Comparison of ENCODE assay signal across 25 cellular contexts in genomic region chr22:19517171-19517500, GRCh38. TPM values are rescaled to one million over a fixed set of nuclear protein-coding genes. Genes with fewer than 3 reads are reported as not detected.
"Had no signal": no experiment of that assay in that cellular context is flagged by ENCODE, and none has a peak within 500 bp of the region (broad histone marks: within the 10 kb centered on the region; RNA-seq: fewer than 3 reads in every experiment).

No MANE protein-coding gene starts in this region.

- H3K4me3 Mint-ChIP-seq: activated CD4-positive, alpha-beta memory T cell treated with anti-CD3 and anti-CD28 coated beads for 36 hours; activated CD4-positive, alpha-beta T cell treated with anti-CD3 and anti-CD28 coated beads, Interleukin-2, amount 10 ng/mL, durations not matched to agents 7 days and 5 days; activated naive CD8-positive, alpha-beta T cell treated with anti-CD3 and anti-CD28 coated beads, Interleukin-2, amount 10 ng/mL, durations not matched to agents 7 days and 5 days; activated T-cell treated with anti-CD3 and anti-CD28 coated beads, Interleukin-2, amount 50 U/mL, for 4 hours; T-helper 17 cell had no signal

- H3K4me1 ChIP-seq: adrenal gland had no signal

- H3K4me3 ChIP-seq: adrenal gland had no signal

- H3K27ac Mint-ChIP-seq: activated CD4-positive, alpha-beta T cell treated with anti-CD3 and anti-CD28 coated beads, Interleukin-2, amount 10 ng/mL, durations not matched to agents 7 days and 5 days; activated naive CD8-positive, alpha-beta T cell treated with anti-CD3 and anti-CD28 coated beads, Interleukin-2, amount 10 ng/mL, durations not matched to agents 7 days and 5 days; T-helper 17 cell had no signal

- DNase-seq: activated CD4-positive, alpha-beta memory T cell treated with anti-CD3 and anti-CD28 coated beads for 36 hours; activated CD4-positive, alpha-beta T cell treated with anti-CD3 and anti-CD28 coated beads, Interleukin-2, amount 10 ng/mL, durations not matched to agents 7 days and 5 days; activated CD4-positive, CD25-positive, alpha-beta regulatory T cell; activated CD8-positive, alpha-beta memory T cell treated with anti-CD3 and anti-CD28 coated beads for 24 hours; activated gamma-delta T cell treated with Interleukin-2 at 50 U/mL for 16 hours; activated naive CD4-positive, alpha-beta T cell treated with anti-CD3 and anti-CD28 coated beads, Interleukin-2, amount 50 U/mL, for 16 hours; activated naive CD8-positive, alpha-beta T cell treated with anti-CD3 and anti-CD28 coated beads, Interleukin-2, amount 10 ng/mL, durations not matched to agents 7 days and 5 days; activated T-cell treated with anti-CD3 and anti-CD28 coated beads, Interleukin-2, amount 50 U/mL, for 4 hours; adrenal gland; anterior cingulate cortex; central memory CD4-positive, alpha-beta T cell; Karpas-422; MM.1S; NCI-H1105; NCI-H1436; NCI-H1694 treated with DMSO at 0.1 percent for 48 hours; NCI-H2029 treated with DMSO at 0.1 percent for 48 hours; NCI-H345; NCI-H510A; NCI-H526 treated with DMSO at 0.1 percent for 48 hours; NK-92 treated with Interleukin-12 subunit alpha and Interleukin-12 subunit beta, amount 100 ng/mL, for 24 hours; SIG-M5; T-helper 17 cell; T-helper 9 cell had no signal

- H3K4me1 Mint-ChIP-seq: T-helper 17 cell had no signal

- H3K27ac ChIP-seq: adrenal gland had no signal

- ATAC-seq: activated T-cell treated with anti-CD3 and anti-CD28 coated beads, Interleukin-2, amount 50 U/mL, for 4 hours; T-helper 17 cell had no signal

- FAIRE-seq: RCC 7860 had no signal

- H3K36me3 ChIP-seq: adrenal gland had no signal

- H3K9me3 ChIP-seq: adrenal gland had no signal

- H3K27me3 Mint-ChIP-seq: activated CD4-positive, alpha-beta memory T cell treated with anti-CD3 and anti-CD28 coated beads for 36 hours; activated CD4-positive, alpha-beta T cell treated with anti-CD3 and anti-CD28 coated beads, Interleukin-2, amount 10 ng/mL, durations not matched to agents 7 days and 5 days; activated naive CD8-positive, alpha-beta T cell treated with anti-CD3 and anti-CD28 coated beads, Interleukin-2, amount 10 ng/mL, durations not matched to agents 7 days and 5 days; T-helper 17 cell had no signal

- H3K9me3 Mint-ChIP-seq: activated CD4-positive, alpha-beta T cell treated with anti-CD3 and anti-CD28 coated beads, Interleukin-2, amount 10 ng/mL, durations not matched to agents 7 days and 5 days had no signal

RNA-seq across cellular contexts. Expression of gene CLDN5, which starts 7.1 kb away (rescaled TPM):
- total RNA-seq: activated naive CD8-positive, alpha-beta T cell treated with anti-CD3 and anti-CD28 coated beads, Interleukin-2, amount 10 ng/mL, durations not matched to agents 7 days and 5 days had no signal
